Comparison of ENCODE assay signal across 18 cellular contexts in the genomic region with DNA sequence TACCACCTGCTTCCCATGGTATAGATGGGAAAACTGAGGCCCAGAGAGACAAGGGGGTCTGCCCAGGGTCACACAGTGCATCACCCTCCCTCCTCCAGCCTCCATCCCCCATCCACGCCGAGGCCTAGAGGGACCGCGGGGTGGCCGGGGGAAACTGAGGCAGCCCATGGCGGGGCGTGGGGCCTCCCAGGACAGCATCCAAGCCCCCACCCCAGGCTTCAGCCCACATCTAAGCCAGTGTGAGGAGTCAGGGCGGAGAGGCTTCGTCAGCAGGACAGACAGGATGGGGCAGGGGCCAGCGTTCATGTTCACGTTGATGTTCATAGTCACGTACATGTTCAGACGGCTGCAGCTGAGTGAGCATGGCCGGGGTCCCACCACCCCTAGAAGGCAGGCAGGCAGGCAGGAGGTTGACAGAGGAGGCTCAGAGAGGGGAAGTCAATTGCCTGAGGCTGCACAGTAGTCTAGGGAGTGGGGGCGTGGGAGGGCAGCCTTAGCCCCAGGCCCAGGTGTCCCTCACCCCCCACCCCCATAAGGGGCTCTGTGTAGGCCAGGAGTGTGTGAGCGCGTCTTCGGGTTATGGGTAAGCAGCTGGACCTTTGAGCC. TPM values are rescaled to one million over a fixed set of nuclear protein-coding genes. Genes with fewer than 3 reads are reported as not detected.
DNase-seq lines count a peak whose midpoint lies in the region; ATAC-seq and TF ChIP-seq lines count a peak whose summit lies in the region.
"Had no signal": no experiment of that assay in that cellular context is flagged by ENCODE, and none has a peak within 500 bp of the region (broad histone marks: within the 10 kb centered on the region; RNA-seq: fewer than 3 reads in every experiment).

No MANE protein-coding gene starts in this region.

- CTCF ChIA-PET in SK-N-SH (lab: Yijun Ruan, JAX) = interaction anchor here (1.0 to 2.5 kb wide), 2 partner anchors 16 to 22 kb away, joined by 3 to 7 read pairs; no protein-coding TSS in a partner anchor

- H3K9me2 ChIP-seq in SK-N-SH = no peaks in the 10 kb centered on the region

- H3K9me3 ChIP-seq in SK-N-SH = no peaks in the 10 kb centered on the region
- no peaks in the 10 kb centered on the region for H3K9me3 ChIP-seq in tibial nerve
- H3K9me3 ChIP-seq: Caco-2 had no signal

- no peak overlapping the region for H3K4me3 ChIP-seq in SK-N-SH (ENCODE audit: low read depth in 2 of 2, low read length in 1 of 2)
- no peak overlapping the region for H3K4me3 ChIP-seq in dorsolateral prefrontal cortex
- H3K4me3 ChIP-seq in tibial nerve = no peak overlapping the region

- ATAC-seq in SK-N-SH treated with all-trans-retinoic acid at 6 μM for 48 hours = no peak
- ATAC-seq in natural killer cell = no peak
- ATAC-seq: left colon had no signal

- no peak overlapping the region for H3K4me2 ChIP-seq in SK-N-SH

- no peak overlapping the region for H3K9ac ChIP-seq in SK-N-SH

- no peak for TF ChIP-seq CTCF in SK-N-SH (IDR thresholded peaks at IDR 0.05)
- no peak for TF ChIP-seq CTCF in dorsolateral prefrontal cortex (IDR thresholded peaks at IDR 0.05 in 54 of 56, conservative IDR thresholded peaks at IDR 0.05 in 2 of 56; ENCODE audit: low read depth in 1 of 56, partially characterized antibody in 56 of 56)
- TF ChIP-seq CTCF in nephron (IDR thresholded peaks at IDR 0.05; ENCODE audit: unreplicated experiment in 3 of 3) = no peak
- TF ChIP-seq CTCF in tibial nerve (IDR thresholded peaks at IDR 0.05) = no peak
- TF ChIP-seq CTCF in natural killer cell (IDR thresholded peaks at IDR 0.05) = no peak

- peaks cover 33% of the 10 kb centered on the region; the same call in 1 of the 2 replicates for H3K79me2 ChIP-seq in SK-N-SH (ENCODE audit: insufficient read depth)

- no peak for TF ChIP-seq RAD21 in SK-N-SH (IDR thresholded peaks at IDR 0.05; ENCODE audit: low read length)

- H3K27me3 Mint-ChIP-seq in nephron (ENCODE audit: low read depth) (peaks cover 3% of the 10 kb centered on the region), natural killer cell (ENCODE audit: low read depth in 2 of 2) (no peaks in the 10 kb centered on the region)
- H3K27me3 Mint-ChIP-seq: activated naive CD4-positive, alpha-beta T cell treated with anti-CD3 and anti-CD28 coated beads, Interleukin-2, amount 10 ng/mL, durations not matched to agents 7 days and 5 days had no signal

- POLR2A ChIA-PET in SK-N-SH (lab: Yijun Ruan, JAX) = no interaction called here

- TF ChIP-seq EP300 in SK-N-SH (IDR thresholded peaks at IDR 0.05; ENCODE audit: borderline replicate concordance in 1 of 2, low read depth in 1 of 2, low read length in 1 of 2) (no peak), tibial nerve (IDR thresholded peaks at IDR 0.05) (no peak)

- H3K9me3 Mint-ChIP-seq in nephron = no peaks in the 10 kb centered on the region
- H3K9me3 Mint-ChIP-seq in natural killer cell = no peaks in the 10 kb centered on the region
- H3K9me3 Mint-ChIP-seq: activated naive CD4-positive, alpha-beta T cell treated with anti-CD3 and anti-CD28 coated beads, Interleukin-2, amount 10 ng/mL, durations not matched to agents 7 days and 5 days had no signal

- H2AFZ ChIP-seq in SK-N-SH (ENCODE audit: low read depth) = no peak overlapping the region

- WGBS in SK-N-SH (ENCODE audit: low lambda C conversion rate) = 88% methylated on average over 8 of the region's 18 CpGs
- 61 to 71% methylated on average over 17 to 18 of the region's 18 CpGs for WGBS in tibial nerve, 2 donors

- intact Hi-C loops in dorsolateral prefrontal cortex (cut with DNase I) = no loop called here
- intact Hi-C loops in natural killer cell (cut with micrococcal nuclease) = no loop called here

- DNase-seq in SK-N-SH (no peak), dorsolateral prefrontal cortex (no peak), tibial nerve (ENCODE audit: low spot score in 2 of 2) (no peak), natural killer cell (no peak), OCI-M2 (lab: John Stamatoyannopoulos, UW; ENCODE audit: unreplicated experiment) (no peak), NCI-H1694 treated with DMSO at 0.1 percent for 48 hours (lab: John Stamatoyannopoulos, UW) (no peak)
- DNase-seq: activated naive CD4-positive, alpha-beta T cell treated with anti-CD3 and anti-CD28 coated beads, Interleukin-2, amount 10 ng/mL, durations not matched to agents 7 days and 5 days; Caco-2; left colon; OCI-M1; stimulated activated CD4-positive, alpha-beta T cell treated with anti-CD3 and anti-CD28 coated beads, Interleukin-2, amount 100 ng/mL, for 24 hours; stimulated activated naive CD4-positive, alpha-beta T cell treated with Interleukin-2 at 50 U/mL for 16 hours had no signal

- peak overlapping the region; percentile 67 to 95; a peak in 2 of 4 replicates for H3K27ac ChIP-seq in SK-N-SH (ENCODE audit: low read depth in 2 of 2, low read length in 1 of 2)
- peak overlapping the region in 55 of 59 donors; percentile 15 to 94 (median 86) for H3K27ac ChIP-seq in dorsolateral prefrontal cortex
- H3K27ac ChIP-seq in tibial nerve = peak overlapping the region; percentile 66 to 92 (median 79)
- H3K27ac ChIP-seq: 22Rv1, HL-60 had no signal

- H3K27me3 ChIP-seq in SK-N-SH (ENCODE audit: insufficient read depth) (no peaks in the 10 kb centered on the region), dorsolateral prefrontal cortex (no peaks in the 10 kb centered on the region), tibial nerve (no peaks in the 10 kb centered on the region)

- peaks cover 26% of the 10 kb centered on the region for H4K20me1 ChIP-seq in SK-N-SH (ENCODE audit: insufficient read depth)

- H3K4me3 Mint-ChIP-seq in nephron (peak overlapping the region; percentile 35 to 61 (median 46)), natural killer cell (no peak overlapping the region)
- H3K4me3 Mint-ChIP-seq: activated naive CD4-positive, alpha-beta T cell treated with anti-CD3 and anti-CD28 coated beads, Interleukin-2, amount 10 ng/mL, durations not matched to agents 7 days and 5 days had no signal

- H3K36me3 ChIP-seq in SK-N-SH (replicated peaks in 1 of 2; ENCODE audit: control insufficient read depth in 1 of 2, insufficient read depth in 2 of 2, low read length in 1 of 2) (peaks cover 18 to 36% of the 10 kb centered on the region in 2 experiments), tibial nerve (peaks cover 11 to 65% (median 19%) of the 10 kb centered on the region in 3 donors)

- H3K27ac Mint-ChIP-seq in nephron (peak overlapping the region; percentile 98 to 100 (median 98)), natural killer cell (no peak overlapping the region)
- H3K27ac Mint-ChIP-seq: activated naive CD4-positive, alpha-beta T cell treated with anti-CD3 and anti-CD28 coated beads, Interleukin-2, amount 10 ng/mL, durations not matched to agents 7 days and 5 days had no signal

- peaks cover 6% of the 10 kb centered on the region for H3F3A ChIP-seq in SK-N-SH (replicated peaks; ENCODE audit: insufficient read depth)

- peaks cover 8 to 32% of the 10 kb centered on the region in 2 experiments; a peak in 2 of 4 replicates for H3K4me1 ChIP-seq in SK-N-SH (ENCODE audit: control insufficient read depth in 1 of 2, insufficient read depth in 2 of 2, low read depth in 1 of 2, low read length in 1 of 2)
- H3K4me1 ChIP-seq in tibial nerve = peaks cover 5 to 49% (median 29%) of the 10 kb centered on the region in 4 donors

- H3K36me3 Mint-ChIP-seq in nephron (ENCODE audit: low read depth) (peaks cover 11% of the 10 kb centered on the region), natural killer cell (no peaks in the 10 kb centered on the region)
- H3K36me3 Mint-ChIP-seq: activated naive CD4-positive, alpha-beta T cell treated with anti-CD3 and anti-CD28 coated beads, Interleukin-2, amount 10 ng/mL, durations not matched to agents 7 days and 5 days had no signal

- H3K4me1 Mint-ChIP-seq in nephron (peaks cover 29% of the 10 kb centered on the region), natural killer cell (peaks cover 0 to 13% of the 10 kb centered on the region in 2 donors)

- no peak for TF ChIP-seq POLR2A in tibial nerve (IDR thresholded peaks at IDR 0.05)

TF ChIP-seq in SK-N-SH treated with all-trans-retinoic acid at 6 μM for 48 hours, 23 proteins besides CTCF, POLR2A, EP300 and RAD21 (continues in another document):
- no peak for TF ChIP-seq SNAI2 (CRISPR knock-in tag; IDR thresholded peaks at IDR 0.05)
- TF ChIP-seq, protein P1, sequence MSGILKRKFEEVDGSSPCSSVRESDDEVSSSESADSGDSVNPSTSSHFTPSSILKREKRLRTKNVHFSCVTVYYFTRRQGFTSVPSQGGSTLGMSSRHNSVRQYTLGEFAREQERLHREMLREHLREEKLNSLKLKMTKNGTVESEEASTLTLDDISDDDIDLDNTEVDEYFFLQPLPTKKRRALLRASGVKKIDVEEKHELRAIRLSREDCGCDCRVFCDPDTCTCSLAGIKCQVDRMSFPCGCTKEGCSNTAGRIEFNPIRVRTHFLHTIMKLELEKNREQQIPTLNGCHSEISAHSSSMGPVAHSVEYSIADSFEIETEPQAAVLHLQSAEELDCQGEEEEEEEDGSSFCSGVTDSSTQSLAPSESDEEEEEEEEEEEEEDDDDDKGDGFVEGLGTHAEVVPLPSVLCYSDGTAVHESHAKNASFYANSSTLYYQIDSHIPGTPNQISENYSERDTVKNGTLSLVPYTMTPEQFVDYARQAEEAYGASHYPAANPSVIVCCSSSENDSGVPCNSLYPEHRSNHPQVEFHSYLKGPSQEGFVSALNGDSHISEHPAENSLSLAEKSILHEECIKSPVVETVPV (CRISPR knock-in tag; IDR thresholded peaks at IDR 0.05) = no peak

RNA-seq across cellular contexts. Expression of a gene that starts 23.3 kb away (rescaled TPM):
- polyA plus RNA-seq in SK-N-SH (2012; rRNA removed) = 0.12 TPM in 1 of 2 replicates, not detected in the other
- not detected in 2 replicates for polyA plus RNA-seq in SK-N-SH (2012; cell fraction: cytosol; rRNA removed)
- polyA plus RNA-seq in SK-N-SH (2012; cell fraction: nucleus; rRNA removed) = 0.18 TPM in 1 of 2 replicates, not detected in the other
- total RNA-seq in dorsolateral prefrontal cortex = 10 to 100 TPM in 4 of 120 experiments, 1 to 10 TPM in 112, under 1 TPM in 3, not detected in 1; 0.80 to 14.7 (median 4.2) TPM
- not detected for total RNA-seq in tibial nerve
- total RNA-seq in natural killer cell = under 1 TPM in 2 of 3 donors, not detected in 1; 0.33 to 0.42 TPM
- total RNA-seq: M059J, omental fat pad had no signal

RNA-seq across cellular contexts. Expression of a gene that starts 26.2 kb away (rescaled TPM):
- polyA plus RNA-seq in SK-N-SH (2012; rRNA removed) = not detected in 2 replicates
- polyA plus RNA-seq in SK-N-SH (2012; cell fraction: cytosol; rRNA removed) = not detected in 2 replicates
- polyA plus RNA-seq in SK-N-SH (2012; cell fraction: nucleus; rRNA removed) = not detected in 2 replicates
- 1 to 10 TPM in 2 of 120 experiments, not detected in 118; 1.4 to 1.6 TPM for total RNA-seq in dorsolateral prefrontal cortex
- total RNA-seq in tibial nerve = not detected
- total RNA-seq in natural killer cell = not detected
- total RNA-seq: Caco-2, M059J, omental fat pad had no signal

RNA-seq across cellular contexts. Expression of a gene that starts 43.4 kb away (rescaled TPM):
- 14.3 and 14.5 TPM in 2 replicates for polyA plus RNA-seq in SK-N-SH (2012; rRNA removed)
- 10.3 and 13.3 TPM in 2 replicates for polyA plus RNA-seq in SK-N-SH (2012; cell fraction: cytosol; rRNA removed)
- 14.5 and 22.6 TPM in 2 replicates for polyA plus RNA-seq in SK-N-SH (2012; cell fraction: nucleus; rRNA removed)
- total RNA-seq in dorsolateral prefrontal cortex (10 to 100 TPM; 16.9 to 48.4 (median 26.1) TPM), tibial nerve (10 to 100 TPM; 19.7 to 30.3 (median 23.0) TPM), natural killer cell (1 to 10 TPM; 4.5 to 5.9 (median 4.6) TPM)

RNA-seq across cellular contexts. Expression of a gene that starts 49.1 kb away (rescaled TPM):
- 27.1 and 36.3 TPM in 2 replicates for polyA plus RNA-seq in SK-N-SH (2012; rRNA removed)
- polyA plus RNA-seq in SK-N-SH (2012; cell fraction: cytosol; rRNA removed) = 10.7 and 16.5 TPM in 2 replicates
- polyA plus RNA-seq in SK-N-SH (2012; cell fraction: nucleus; rRNA removed) = 74.3 and 97.6 TPM in 2 replicates
- total RNA-seq in dorsolateral prefrontal cortex = 10 to 100 TPM; 46.4 to 99.1 (median 71.7) TPM
- 10 to 100 TPM; 18.6 to 31.8 (median 25.7) TPM for total RNA-seq in tibial nerve
- total RNA-seq in natural killer cell = 10 to 100 TPM; 89.1 to 98.3 (median 91.4) TPM

Comparison
In these comparisons a context has a peak if more than half of its experiments do, and no peak if none do; other contexts are left out.
1. H3K27ac Mint-ChIP-seq: peak in nephron (3 of 3); none in natural killer cell (0 of 2).
2. Peak in every context shown above with its lines, with median percentiles within 50 percentile points of each other: H3K27ac ChIP-seq.